12 cellular contexts compared by ENCODE assay signal in genomic region chr4:7104366-7105031, GRCh38. TPM values are rescaled to one million over a fixed set of nuclear protein-coding genes. Genes with fewer than 3 reads are reported as not detected.
DNase-seq lines count a peak whose midpoint lies in the region; ATAC-seq and TF ChIP-seq lines count a peak whose summit lies in the region.
"Had no signal": no experiment of that assay in that cellular context is flagged by ENCODE, and none has a peak within 500 bp of the region (broad histone marks: within the 10 kb centered on the region; RNA-seq: fewer than 3 reads in every experiment).

No MANE protein-coding gene starts in this region.

- H3K4me1 ChIP-seq in suprapubic skin, result peaks cover 20% of the 10 kb centered on the region

- no peak for TF ChIP-seq CTCF in suprapubic skin (IDR thresholded peaks at IDR 0.05)

- no peaks in the 10 kb centered on the region for H3K36me3 Mint-ChIP-seq in T-helper 2 cell treated with Interferon-gamma antibody and Interleukin-4, amounts not matched to agents 5 μg/mL and 100 μg/mL, for 36 hours (ENCODE audit: low read depth)
- no peaks in the 10 kb centered on the region for H3K36me3 Mint-ChIP-seq in activated T-helper 2 cell treated with anti-CD3 and anti-CD28 coated beads, Interferon-gamma antibody, Interleukin-2, Interleukin-4, amounts not matched to agents 10 μg/mL and 5 μg/mL and 100 μg/mL, durations not matched to agents 14 hours and 24 hours and 36 hours (ENCODE audit: low read depth)

- no peaks in the 10 kb centered on the region for H3K36me3 ChIP-seq in suprapubic skin

- TF ChIP-seq POLR2A in suprapubic skin (IDR thresholded peaks at IDR 0.05), result no peak

- peaks cover 20% of the 10 kb centered on the region for H3K27me3 Mint-ChIP-seq in T-helper 2 cell treated with Interferon-gamma antibody and Interleukin-4, amounts not matched to agents 5 μg/mL and 100 μg/mL, for 36 hours (ENCODE audit: low read depth)
- H3K27me3 Mint-ChIP-seq in activated T-helper 2 cell treated with anti-CD3 and anti-CD28 coated beads, Interferon-gamma antibody, Interleukin-2, Interleukin-4, amounts not matched to agents 10 μg/mL and 5 μg/mL and 100 μg/mL, durations not matched to agents 14 hours and 24 hours and 36 hours (ENCODE audit: low read depth), result peaks cover 16% of the 10 kb centered on the region

- no peaks in the 10 kb centered on the region for H3K27me3 ChIP-seq in layer of hippocampus (ENCODE audit: control insufficient read depth, insufficient read depth, low read length)
- H3K27me3 ChIP-seq in suprapubic skin, result no peaks in the 10 kb centered on the region
- H3K27me3 ChIP-seq: heart right ventricle had no signal

- H3K27ac ChIP-seq in layer of hippocampus (ENCODE audit: low read depth, low read length), result peak overlapping the region; percentile 97
- H3K27ac ChIP-seq in suprapubic skin, result peak overlapping the region; percentile 32

- TF ChIP-seq EP300 in suprapubic skin (IDR thresholded peaks at IDR 0.05), result no peak

- peak overlapping the region; percentile 10 for H3K4me3 Mint-ChIP-seq in T-helper 2 cell treated with Interferon-gamma antibody and Interleukin-4, amounts not matched to agents 5 μg/mL and 100 μg/mL, for 36 hours
- H3K4me3 Mint-ChIP-seq in activated T-helper 2 cell treated with anti-CD3 and anti-CD28 coated beads, Interferon-gamma antibody, Interleukin-2, Interleukin-4, amounts not matched to agents 10 μg/mL and 5 μg/mL and 100 μg/mL, durations not matched to agents 14 hours and 24 hours and 36 hours (ENCODE audit: low read depth), result peak overlapping the region; percentile 5

- peaks cover 11% of the 10 kb centered on the region for H3K4me1 Mint-ChIP-seq in T-helper 2 cell treated with Interferon-gamma antibody and Interleukin-4, amounts not matched to agents 5 μg/mL and 100 μg/mL, for 36 hours (ENCODE audit: low read depth)
- H3K4me1 Mint-ChIP-seq in activated T-helper 2 cell treated with anti-CD3 and anti-CD28 coated beads, Interferon-gamma antibody, Interleukin-2, Interleukin-4, amounts not matched to agents 10 μg/mL and 5 μg/mL and 100 μg/mL, durations not matched to agents 14 hours and 24 hours and 36 hours (ENCODE audit: low read depth), result peaks cover 9% of the 10 kb centered on the region

- no peak overlapping the region for H3K27ac Mint-ChIP-seq in T-helper 2 cell treated with Interferon-gamma antibody and Interleukin-4, amounts not matched to agents 5 μg/mL and 100 μg/mL, for 36 hours
- H3K27ac Mint-ChIP-seq in activated T-helper 2 cell treated with anti-CD3 and anti-CD28 coated beads, Interferon-gamma antibody, Interleukin-2, Interleukin-4, amounts not matched to agents 10 μg/mL and 5 μg/mL and 100 μg/mL, durations not matched to agents 14 hours and 24 hours and 36 hours, result no peak overlapping the region

- H3K4me3 ChIP-seq in suprapubic skin, result no peak overlapping the region

- no peak for ATAC-seq in GM18502 (IDR thresholded peaks at IDR 0.05; ENCODE audit: poor library complexity, unreplicated experiment)

- 93% methylated on average over 7 of the region's 7 CpGs for WGBS in suprapubic skin

- no peak for DNase-seq in T-helper 2 cell treated with Interferon-gamma antibody and Interleukin-4, amounts not matched to agents 5 μg/mL and 100 μg/mL, for 36 hours (ENCODE audit: low spot score)
- DNase-seq in T-helper 2 cell (no peak), suprapubic skin (ENCODE audit: low spot score in 2 of 2) (no peak), NCI-H2196 treated with DMSO at 0.1 percent for 48 hours (lab: John Stamatoyannopoulos, UW; ENCODE audit: unreplicated experiment) (no peak), SIG-M5 (lab: John Stamatoyannopoulos, UW) (no peak)
- no peak for DNase-seq in activated T-helper 2 cell treated with anti-CD3 and anti-CD28 coated beads, Interferon-gamma antibody, Interleukin-2, Interleukin-4, amounts not matched to agents 10 μg/mL and 5 μg/mL and 100 μg/mL, durations not matched to agents 14 hours and 24 hours and 36 hours (ENCODE audit: low spot score)
- DNase-seq: activated CD8-positive, alpha-beta memory T cell treated with anti-CD3 and anti-CD28 coated beads for 24 hours; NK-92 treated with Interleukin-12 subunit alpha and Interleukin-12 subunit beta, amount 100 ng/mL, for 24 hours; stimulated activated CD4-positive, alpha-beta T cell treated with anti-CD3 and anti-CD28 coated beads, Interleukin-1b, Interleukin-23, amount 100 ng/mL, for 48 hours had no signal

- intact Hi-C loops in activated T-helper 2 cell treated with anti-CD3 and anti-CD28 coated beads, Interferon-gamma antibody, Interleukin-2, Interleukin-4, amounts not matched to agents 10 μg/mL and 5 μg/mL and 100 μg/mL, durations not matched to agents 14 hours and 24 hours and 36 hours (cut with micrococcal nuclease), result loop anchor here (10.0 kb wide), 1 partner anchor 840 kb away; the partner anchor contains the start of gene WFS1

- no peaks in the 10 kb centered on the region for H3K9me3 Mint-ChIP-seq in T-helper 2 cell treated with Interferon-gamma antibody and Interleukin-4, amounts not matched to agents 5 μg/mL and 100 μg/mL, for 36 hours
- no peaks in the 10 kb centered on the region for H3K9me3 Mint-ChIP-seq in activated T-helper 2 cell treated with anti-CD3 and anti-CD28 coated beads, Interferon-gamma antibody, Interleukin-2, Interleukin-4, amounts not matched to agents 10 μg/mL and 5 μg/mL and 100 μg/mL, durations not matched to agents 14 hours and 24 hours and 36 hours

- no peaks in the 10 kb centered on the region for H3K9me3 ChIP-seq in suprapubic skin
- H3K9me3 ChIP-seq: heart right ventricle had no signal

RNA-seq across cellular contexts. Expression of gene GRPEL1, which starts 36.6 kb away (rescaled TPM):
- total RNA-seq in activated T-helper 2 cell treated with anti-CD3 and anti-CD28 coated beads, Interferon-gamma antibody, Interleukin-2, Interleukin-4, amounts not matched to agents 10 μg/mL and 5 μg/mL and 100 μg/mL, durations not matched to agents 14 hours and 24 hours and 36 hours, result 84.4 and 84.6 TPM in 2 replicates
- 10 to 100 TPM; 18.2 to 32.4 (median 25.3) TPM for total RNA-seq in suprapubic skin
